Comparison of ENCODE assay signal across 26 cellular contexts in the genomic region with DNA sequence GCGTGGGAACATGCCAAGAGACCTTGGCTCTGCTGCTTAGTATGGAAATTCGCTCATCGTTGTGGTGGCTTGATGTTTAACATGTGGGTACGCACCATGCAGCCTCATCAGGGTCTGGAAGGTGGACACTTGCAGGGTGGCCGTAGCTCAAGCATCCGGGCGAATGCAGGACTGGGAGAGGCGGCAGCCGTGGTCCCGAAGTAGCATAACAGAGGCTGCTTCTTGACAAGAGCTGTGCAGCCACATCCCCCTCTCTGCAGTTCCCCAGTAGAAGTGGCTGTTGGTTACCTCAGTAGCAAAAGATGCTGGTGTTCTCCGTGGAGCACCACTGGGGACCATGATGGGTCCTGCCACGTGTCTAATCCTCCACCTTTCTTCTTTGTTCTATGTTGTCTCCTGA.
"Had no signal": no experiment of that assay in that cellular context is flagged by ENCODE, and none has a peak within 500 bp of the region (broad histone marks: within the 10 kb centered on the region; RNA-seq: fewer than 3 reads in every experiment).

No MANE protein-coding gene starts in this region.

- H3K4me3 Mint-ChIP-seq: immature natural killer cell; mesothelial cell of epicardium; naive thymus-derived CD4-positive, alpha-beta T cell; natural killer cell treated with Interleukin-12 subunit alpha and Interleukin-12 subunit beta and Interleukin-15 and Interleukin-18, amount 100 ng/mL, for 72 hours; stimulated activated memory B cell treated with anti-CD40 and anti-IgM and Interleukin-4, amounts not matched to agents 10 μg/mL and 1 μg/mL and 100 μg/mL, for 72 hours; stimulated activated naive CD8-positive, alpha-beta T cell treated with anti-CD3 and anti-CD28 coated beads, Interleukin-15, amount 100 ng/mL, for 72 hours; type B pancreatic cell had no signal

- H3K27ac Mint-ChIP-seq: immature natural killer cell; mesothelial cell of epicardium; naive thymus-derived CD4-positive, alpha-beta T cell; natural killer cell treated with Interleukin-12 subunit alpha and Interleukin-12 subunit beta and Interleukin-15 and Interleukin-18, amount 100 ng/mL, for 72 hours; progenitor cell of endocrine pancreas; stimulated activated memory B cell treated with anti-CD40 and anti-IgM and Interleukin-4, amounts not matched to agents 10 μg/mL and 1 μg/mL and 100 μg/mL, for 72 hours; stimulated activated naive CD8-positive, alpha-beta T cell treated with anti-CD3 and anti-CD28 coated beads, Interleukin-15, amount 100 ng/mL, for 72 hours; type B pancreatic cell had no signal

- H3K27ac ChIP-seq: left lung, ovary, right atrium auricular region, right lobe of liver, tibial nerve, vagina had no signal

- ATAC-seq: left colon; left lung; naive thymus-derived CD4-positive, alpha-beta T cell; right lobe of liver; stimulated activated memory B cell treated with anti-CD40 and anti-IgM and Interleukin-4, amounts not matched to agents 10 μg/mL and 1 μg/mL and 100 μg/mL, for 72 hours; stimulated activated naive CD8-positive, alpha-beta T cell treated with anti-CD3 and anti-CD28 coated beads, Interleukin-15, amount 100 ng/mL, for 72 hours had no signal

- H3K36me3 Mint-ChIP-seq: mesothelial cell of epicardium; naive thymus-derived CD4-positive, alpha-beta T cell; natural killer cell treated with Interleukin-12 subunit alpha and Interleukin-12 subunit beta and Interleukin-15 and Interleukin-18, amount 100 ng/mL, for 72 hours; stimulated activated memory B cell treated with anti-CD40 and anti-IgM and Interleukin-4, amounts not matched to agents 10 μg/mL and 1 μg/mL and 100 μg/mL, for 72 hours; type B pancreatic cell had no signal

- H3K4me1 Mint-ChIP-seq: immature natural killer cell; mesothelial cell of epicardium; naive thymus-derived CD4-positive, alpha-beta T cell; stimulated activated memory B cell treated with anti-CD40 and anti-IgM and Interleukin-4, amounts not matched to agents 10 μg/mL and 1 μg/mL and 100 μg/mL, for 72 hours; stimulated activated naive CD8-positive, alpha-beta T cell treated with anti-CD3 and anti-CD28 coated beads, Interleukin-15, amount 100 ng/mL, for 72 hours had no signal

- H3K27me3 Mint-ChIP-seq: stimulated activated memory B cell treated with anti-CD40 and anti-IgM and Interleukin-4, amounts not matched to agents 10 μg/mL and 1 μg/mL and 100 μg/mL, for 72 hours; type B pancreatic cell had no signal

- H3K4me2 ChIP-seq: smooth muscle cell had no signal

- H3K27me3 ChIP-seq: left lung, ovary, right atrium auricular region, right lobe of liver, tibial nerve, vagina had no signal

- DNase-seq: head of caudate nucleus; hypothalamus; immature natural killer cell; kidney; left colon; left lung; mesendoderm; naive thymus-derived CD4-positive, alpha-beta T cell; nucleus accumbens; ovary; right lobe of liver; stimulated activated CD4-positive, alpha-beta T cell treated with anti-CD3 and anti-CD28 coated beads, Interleukin-1b, Interleukin-23, amount 100 ng/mL, for 48 hours; stimulated activated CD4-positive, alpha-beta T cell treated with anti-CD3 and anti-CD28 coated beads, Interleukin-4, amount 100 ng/mL, for 1 hour; stimulated activated naive CD4-positive, alpha-beta T cell treated with Interleukin-2 at 50 U/mL for 16 hours; stimulated activated naive CD8-positive, alpha-beta T cell treated with anti-CD3 and anti-CD28 coated beads, Interleukin-15, amount 100 ng/mL, for 72 hours; substantia nigra had no signal

- H3K4me3 ChIP-seq: left lung, lung, ovary, right atrium auricular region, right lobe of liver, smooth muscle cell, tibial nerve, vagina had no signal

- H3K9me3 Mint-ChIP-seq: natural killer cell treated with Interleukin-12 subunit alpha and Interleukin-12 subunit beta and Interleukin-15 and Interleukin-18, amount 100 ng/mL, for 72 hours; stimulated activated naive CD8-positive, alpha-beta T cell treated with anti-CD3 and anti-CD28 coated beads, Interleukin-15, amount 100 ng/mL, for 72 hours had no signal

- H3K4me1 ChIP-seq: left lung, right atrium auricular region, right lobe of liver, tibial nerve, vagina had no signal

- H3K36me3 ChIP-seq: left lung, ovary, right atrium auricular region, right lobe of liver, tibial nerve, vagina had no signal

- H3K9me3 ChIP-seq: ovary, right lobe of liver, vagina had no signal
